In the genomic region with DNA sequence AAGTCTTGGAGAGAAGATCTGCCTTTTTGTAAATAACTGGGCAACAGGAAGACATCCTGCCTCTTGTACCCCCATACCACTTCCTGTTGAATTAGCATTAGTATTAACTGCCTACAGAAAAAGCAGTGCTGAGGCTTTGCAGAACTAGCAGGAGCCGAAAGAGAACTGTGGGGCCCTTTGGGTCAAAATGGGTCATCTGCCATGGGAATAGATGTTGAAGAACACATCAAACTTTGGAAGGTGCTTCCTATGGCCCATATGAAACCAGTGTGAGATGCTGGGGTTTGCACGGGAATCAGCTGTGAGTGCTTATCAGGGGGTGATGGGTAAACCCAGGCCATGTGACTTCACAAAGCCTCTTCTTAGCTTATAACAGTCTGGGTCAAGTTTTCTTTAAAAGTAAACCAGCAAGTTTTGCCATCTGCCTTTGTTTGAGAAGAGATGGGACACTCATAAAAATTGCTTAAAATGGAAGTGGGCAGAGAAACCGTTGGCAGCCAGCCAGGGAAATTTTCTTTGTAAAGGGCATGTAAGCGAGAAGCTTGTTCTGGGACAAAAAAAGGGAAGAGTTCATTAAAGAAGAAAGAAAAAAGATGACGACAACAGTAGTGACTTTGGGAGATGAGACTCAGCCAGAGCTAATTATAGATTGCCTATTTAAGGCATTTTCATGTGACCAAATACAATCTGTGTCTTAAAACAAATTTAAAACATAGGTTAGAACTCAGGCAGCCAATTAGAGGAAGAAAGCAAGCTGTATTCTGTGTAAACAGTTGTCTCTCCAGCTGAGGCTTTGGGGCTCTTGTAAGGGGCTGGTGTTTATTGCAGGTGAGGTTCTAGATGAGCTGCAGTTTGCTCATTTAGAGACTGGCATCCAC, we compare ENCODE assay signal across 8 cellular contexts. TPM values are rescaled to one million over a fixed set of nuclear protein-coding genes. Genes with fewer than 3 reads are reported as not detected.
A peak's percentile ranks its signal among the peaks of the same experiment; 100 is the strongest.
DNase-seq lines count a peak whose midpoint lies in the region; ATAC-seq and TF ChIP-seq lines count a peak whose summit lies in the region.

No MANE protein-coding gene starts in this region.

- no peak for ATAC-seq in HG03460 (IDR thresholded peaks at IDR 0.05; ENCODE audit: unreplicated experiment)

- intact Hi-C loops in head of caudate nucleus (cut with DNase I) = no loop called here
- intact Hi-C loops in posterior cingulate gyrus (cut with DNase I) = no loop called here

- no peaks in the 10 kb centered on the region for H3K27me3 Mint-ChIP-seq in activated naive CD8-positive, alpha-beta T cell treated with anti-CD3 and anti-CD28 coated beads for 36 hours

- H3K9me3 Mint-ChIP-seq in activated naive CD8-positive, alpha-beta T cell treated with anti-CD3 and anti-CD28 coated beads for 36 hours = peaks cover 1% of the 10 kb centered on the region

- H3K27ac ChIP-seq in HEK293 (ENCODE audit: extremely low read depth, low read depth, low read length) = peak overlapping the region; percentile 37

- POLR2A ChIA-PET in HEK293 (lab: Yijun Ruan, JAX) = interaction anchor here (0.6 to 1.4 kb wide), 3 partner anchors 26 to 239 kb away, joined by 4 to 6 read pairs (median 5); a partner anchor contains a TSS

- TF ChIP-seq CTCF in HEK293 (tag by site-specific recombination; IDR thresholded peaks at IDR 0.05) = no peak

- H3K9me3 ChIP-seq in HEK293 (ENCODE audit: control insufficient read depth, insufficient read depth, low read depth, low read length) = no peaks in the 10 kb centered on the region

- no peak overlapping the region for H3K4me3 ChIP-seq in HEK293 (ENCODE audit: low read depth, low read length)

- H3K36me3 Mint-ChIP-seq in activated naive CD8-positive, alpha-beta T cell treated with anti-CD3 and anti-CD28 coated beads for 36 hours = peaks cover 35% of the 10 kb centered on the region

- no peaks in the 10 kb centered on the region for H3K36me3 ChIP-seq in HEK293 (ENCODE audit: control insufficient read depth in 2 of 2, insufficient read depth in 1 of 2, low read length in 2 of 2)

- CTCF ChIA-PET in HEK293 (lab: Yijun Ruan, JAX) = interaction anchor here (0.6 to 3.0 kb wide), 7 partner anchors 9 to 616 kb away, joined by 3 to 16 read pairs (median 4); no protein-coding TSS in a partner anchor

- peaks cover 2% of the 10 kb centered on the region; the same call in 1 of the 2 replicates for H3K4me1 ChIP-seq in HEK293 (ENCODE audit: control insufficient read depth, insufficient read depth, low read length)

- peak overlapping the region; percentile 79 for H3K4me3 Mint-ChIP-seq in activated naive CD8-positive, alpha-beta T cell treated with anti-CD3 and anti-CD28 coated beads for 36 hours

- DNase-seq in AG08396 (ENCODE audit: low spot score) (peak; percentile 36), RPMI7951 (ENCODE audit: low read depth) (peak; percentile 84), head of caudate nucleus (peak in 37 of 42 donors; percentile 34 to 84 (median 60)), posterior cingulate gyrus (peak in 7 of 10 donors; percentile 31 to 78 (median 59)), DMS114 treated with DMSO at 0.1 percent for 48 hours (lab: John Stamatoyannopoulos, UW; ENCODE audit: unreplicated experiment) (no peak)
- DNase-seq in activated naive CD8-positive, alpha-beta T cell treated with anti-CD3 and anti-CD28 coated beads for 36 hours = peak; percentile 54

- H3K4me1 Mint-ChIP-seq in activated naive CD8-positive, alpha-beta T cell treated with anti-CD3 and anti-CD28 coated beads for 36 hours = peaks cover 41% of the 10 kb centered on the region

- H3K27ac Mint-ChIP-seq in activated naive CD8-positive, alpha-beta T cell treated with anti-CD3 and anti-CD28 coated beads for 36 hours = peak overlapping the region; percentile 89

TF ChIP-seq in HEK293, 187 proteins besides CTCF, POLR2A, EP300 and RAD21 (continues in another document):
- TF ChIP-seq, protein P1, sequence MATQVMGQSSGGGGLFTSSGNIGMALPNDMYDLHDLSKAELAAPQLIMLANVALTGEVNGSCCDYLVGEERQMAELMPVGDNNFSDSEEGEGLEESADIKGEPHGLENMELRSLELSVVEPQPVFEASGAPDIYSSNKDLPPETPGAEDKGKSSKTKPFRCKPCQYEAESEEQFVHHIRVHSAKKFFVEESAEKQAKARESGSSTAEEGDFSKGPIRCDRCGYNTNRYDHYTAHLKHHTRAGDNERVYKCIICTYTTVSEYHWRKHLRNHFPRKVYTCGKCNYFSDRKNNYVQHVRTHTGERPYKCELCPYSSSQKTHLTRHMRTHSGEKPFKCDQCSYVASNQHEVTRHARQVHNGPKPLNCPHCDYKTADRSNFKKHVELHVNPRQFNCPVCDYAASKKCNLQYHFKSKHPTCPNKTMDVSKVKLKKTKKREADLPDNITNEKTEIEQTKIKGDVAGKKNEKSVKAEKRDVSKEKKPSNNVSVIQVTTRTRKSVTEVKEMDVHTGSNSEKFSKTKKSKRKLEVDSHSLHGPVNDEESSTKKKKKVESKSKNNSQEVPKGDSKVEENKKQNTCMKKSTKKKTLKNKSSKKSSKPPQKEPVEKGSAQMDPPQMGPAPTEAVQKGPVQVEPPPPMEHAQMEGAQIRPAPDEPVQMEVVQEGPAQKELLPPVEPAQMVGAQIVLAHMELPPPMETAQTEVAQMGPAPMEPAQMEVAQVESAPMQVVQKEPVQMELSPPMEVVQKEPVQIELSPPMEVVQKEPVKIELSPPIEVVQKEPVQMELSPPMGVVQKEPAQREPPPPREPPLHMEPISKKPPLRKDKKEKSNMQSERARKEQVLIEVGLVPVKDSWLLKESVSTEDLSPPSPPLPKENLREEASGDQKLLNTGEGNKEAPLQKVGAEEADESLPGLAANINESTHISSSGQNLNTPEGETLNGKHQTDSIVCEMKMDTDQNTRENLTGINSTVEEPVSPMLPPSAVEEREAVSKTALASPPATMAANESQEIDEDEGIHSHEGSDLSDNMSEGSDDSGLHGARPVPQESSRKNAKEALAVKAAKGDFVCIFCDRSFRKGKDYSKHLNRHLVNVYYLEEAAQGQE (tag by site-specific recombination; IDR thresholded peaks at IDR 0.05) = no peak
- no peak for TF ChIP-seq ZNF548 (tag by site-specific recombination; IDR thresholded peaks at IDR 0.05)
- TF ChIP-seq ZNF560 (tag by site-specific recombination; IDR thresholded peaks at IDR 0.05; ENCODE audit: borderline replicate concordance) = no peak
- TF ChIP-seq PRDM1 (tag by site-specific recombination; IDR thresholded peaks at IDR 0.05) = peak; percentile 38; the same call in 1 of the 2 replicates
- TF ChIP-seq, protein P2, sequence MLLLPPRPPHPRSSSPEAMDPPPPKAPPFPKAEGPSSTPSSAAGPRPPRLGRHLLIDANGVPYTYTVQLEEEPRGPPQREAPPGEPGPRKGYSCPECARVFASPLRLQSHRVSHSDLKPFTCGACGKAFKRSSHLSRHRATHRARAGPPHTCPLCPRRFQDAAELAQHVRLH (tag by site-specific recombination; IDR thresholded peaks at IDR 0.05) = no peak
- no peak for TF ChIP-seq ZNF530 (tag by site-specific recombination; IDR thresholded peaks at IDR 0.05; ENCODE audit: low read depth)
- TF ChIP-seq ZNF174 (tag by site-specific recombination; IDR thresholded peaks at IDR 0.05) = no peak
- TF ChIP-seq, protein P3, sequence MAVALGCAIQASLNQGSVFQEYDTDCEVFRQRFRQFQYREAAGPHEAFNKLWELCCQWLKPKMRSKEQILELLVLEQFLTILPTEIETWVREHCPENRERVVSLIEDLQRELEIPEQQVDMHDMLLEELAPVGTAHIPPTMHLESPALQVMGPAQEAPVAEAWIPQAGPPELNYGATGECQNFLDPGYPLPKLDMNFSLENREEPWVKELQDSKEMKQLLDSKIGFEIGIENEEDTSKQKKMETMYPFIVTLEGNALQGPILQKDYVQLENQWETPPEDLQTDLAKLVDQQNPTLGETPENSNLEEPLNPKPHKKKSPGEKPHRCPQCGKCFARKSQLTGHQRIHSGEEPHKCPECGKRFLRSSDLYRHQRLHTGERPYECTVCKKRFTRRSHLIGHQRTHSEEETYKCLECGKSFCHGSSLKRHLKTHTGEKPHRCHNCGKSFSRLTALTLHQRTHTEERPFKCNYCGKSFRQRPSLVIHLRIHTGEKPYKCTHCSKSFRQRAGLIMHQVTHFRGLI (tag by site-specific recombination; IDR thresholded peaks at IDR 0.05) = no peak
- TF ChIP-seq EGR2 (tag by site-specific recombination; IDR thresholded peaks at IDR 0.05; ENCODE audit: low read depth) = no peak
- TF ChIP-seq OSR2 (tag by site-specific recombination; IDR thresholded peaks at IDR 0.05) = 0 out of 2 replicates have a peak, but pooled peaks have one; percentile 11

RNA-seq across cellular contexts. Expression of a gene that starts 4.4 kb away (rescaled TPM):
- total RNA-seq in RPMI7951 (2014; rRNA removed; shearing (Covaris generic)) = 4.6 and 8.5 TPM in 2 replicates
- total RNA-seq in activated naive CD8-positive, alpha-beta T cell treated with anti-CD3 and anti-CD28 coated beads for 36 hours = 10 to 100 TPM; 13.0 to 14.5 TPM

RNA-seq across cellular contexts. Expression of a gene that starts 5.3 kb away (rescaled TPM):
- 7.7 and 7.8 TPM in 2 replicates for total RNA-seq in RPMI7951 (2014; rRNA removed; shearing (Covaris generic))
- total RNA-seq in activated naive CD8-positive, alpha-beta T cell treated with anti-CD3 and anti-CD28 coated beads for 36 hours = 10 to 100 TPM; 11.2 to 12.0 TPM

RNA-seq across cellular contexts. Expression of a gene that starts 55.1 kb away (rescaled TPM):
- 28.5 and 37.2 TPM in 2 replicates for total RNA-seq in RPMI7951 (2014; rRNA removed; shearing (Covaris generic))
- 10 to 100 TPM; 63.3 to 66.1 TPM for total RNA-seq in activated naive CD8-positive, alpha-beta T cell treated with anti-CD3 and anti-CD28 coated beads for 36 hours
